9 cellular contexts compared by ENCODE assay signal in the genomic region with DNA sequence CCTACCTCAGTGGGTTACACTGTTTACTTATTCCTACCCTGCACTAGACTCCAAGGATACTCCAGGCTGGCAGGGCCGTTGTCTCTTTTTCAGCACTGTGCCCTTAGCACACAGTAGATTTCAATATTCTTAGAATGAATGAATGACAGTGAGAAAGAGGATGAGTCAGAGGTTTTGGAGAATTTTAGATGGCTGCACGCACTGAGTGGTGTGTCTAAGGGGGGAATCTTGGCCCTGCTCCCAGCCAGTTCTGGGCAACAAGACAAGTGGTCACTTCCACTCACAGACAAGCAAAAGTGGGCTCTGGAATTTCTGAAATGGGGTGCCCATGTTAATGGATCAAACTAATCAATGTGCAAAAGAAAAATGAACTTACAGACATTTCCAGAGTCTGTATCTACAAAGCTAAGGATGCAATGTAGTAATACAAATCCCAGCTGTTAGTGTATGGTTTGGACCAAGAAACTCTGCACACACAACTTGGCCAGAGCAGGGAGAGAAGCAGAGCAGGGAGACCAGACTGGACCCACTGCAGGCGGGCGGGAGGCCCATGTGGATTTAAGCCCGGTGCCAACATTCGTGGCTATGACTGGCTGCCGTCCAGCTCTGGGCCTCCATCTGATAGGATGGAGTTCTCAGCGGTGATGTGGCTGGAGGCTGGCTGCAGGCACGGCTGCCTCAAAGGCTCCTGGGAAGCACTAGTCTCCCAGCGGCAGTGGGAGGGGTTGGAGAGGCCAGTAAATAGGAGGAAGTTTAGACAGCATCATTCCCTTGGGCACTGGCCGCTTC.
DNase-seq lines count a peak whose midpoint lies in the region; ATAC-seq and TF ChIP-seq lines count a peak whose summit lies in the region.
"Had no signal": no experiment of that assay in that cellular context is flagged by ENCODE, and none has a peak within 500 bp of the region (broad histone marks: within the 10 kb centered on the region; RNA-seq: fewer than 3 reads in every experiment).

No MANE protein-coding gene starts in this region.

- ATAC-seq in lung (ENCODE audit: insufficient read depth, low FRiP score) (peak; percentile 61), GM19452 (IDR thresholded peaks at IDR 0.05; ENCODE audit: unreplicated experiment) (no peak), GM21576 (IDR thresholded peaks at IDR 0.05; ENCODE audit: unreplicated experiment) (no peak)

- no peaks in the 10 kb centered on the region for H3K36me3 ChIP-seq in lung (ENCODE audit: control insufficient read depth in 2 of 2, insufficient read depth in 2 of 2, low read length in 2 of 2)

- H3K4me1 ChIP-seq in lung (ENCODE audit: control insufficient read depth in 2 of 2, insufficient read depth in 2 of 2, low read length in 2 of 2), result peaks cover 0 to 3% of the 10 kb centered on the region in 2 donors

- TF ChIP-seq CTCF in coronary artery (IDR thresholded peaks at IDR 0.05) (no peak), lung (IDR thresholded peaks at IDR 0.05; ENCODE audit: control extremely low read depth, extremely low read depth) (no peak)

- peak overlapping the region in 1 of 2 donors; percentile 84 for H3K27ac ChIP-seq in coronary artery
- peak overlapping the region in 1 of 2 donors; percentile 3 for H3K27ac ChIP-seq in lung (ENCODE audit: low read depth in 1 of 2, low read length in 1 of 2)

- H3K9me3 ChIP-seq in lung (ENCODE audit: control insufficient read depth in 2 of 2, insufficient read depth in 1 of 2, low read length in 1 of 2), result peaks cover 0 to 2% of the 10 kb centered on the region in 2 donors

- no peaks in the 10 kb centered on the region for H3K27me3 ChIP-seq in lung (ENCODE audit: control insufficient read depth, insufficient read depth)

- 46 to 68% methylated on average over 11 of the region's 11 CpGs for WGBS in lung, 2 donors

- DNase-seq in DMS 273 (lab: John Stamatoyannopoulos, UW; ENCODE audit: unreplicated experiment) (peak; percentile 44), DMS 273 treated with DMSO at 0.1 percent for 48 hours (lab: John Stamatoyannopoulos, UW) (no peak), coronary artery (ENCODE audit: low spot score) (peak; percentile 96), lung (ENCODE audit: low spot score) (peak; percentile 66), NCI-H2171 (lab: John Stamatoyannopoulos, UW) (no peak)
- no peak for DNase-seq in activated effector memory CD4-positive, alpha-beta T cell treated with Interleukin-2 at 50 U/mL for 16 hours
- DNase-seq: activated T-cell treated with anti-CD3 and anti-CD28 coated beads, Interleukin-2, amount 50 U/mL, for 24 hours had no signal

- peak overlapping the region; percentile 51 for H3K4me3 ChIP-seq in coronary artery
- no peak overlapping the region for H3K4me3 ChIP-seq in lung

Comparison
In these comparisons a context has a peak if more than half of its experiments do, and no peak if none do; other contexts are left out.
1. DNase-seq: peak in DMS 273 (single experiment), coronary artery (single experiment) and lung (single experiment); none in DMS 273 treated with DMSO at 0.1 percent for 48 hours (single experiment), NCI-H2171 (single experiment) and activated effector memory CD4-positive, alpha-beta T cell treated with Interleukin-2 at 50 U/mL for 16 hours (single experiment).